In the genomic region with DNA sequence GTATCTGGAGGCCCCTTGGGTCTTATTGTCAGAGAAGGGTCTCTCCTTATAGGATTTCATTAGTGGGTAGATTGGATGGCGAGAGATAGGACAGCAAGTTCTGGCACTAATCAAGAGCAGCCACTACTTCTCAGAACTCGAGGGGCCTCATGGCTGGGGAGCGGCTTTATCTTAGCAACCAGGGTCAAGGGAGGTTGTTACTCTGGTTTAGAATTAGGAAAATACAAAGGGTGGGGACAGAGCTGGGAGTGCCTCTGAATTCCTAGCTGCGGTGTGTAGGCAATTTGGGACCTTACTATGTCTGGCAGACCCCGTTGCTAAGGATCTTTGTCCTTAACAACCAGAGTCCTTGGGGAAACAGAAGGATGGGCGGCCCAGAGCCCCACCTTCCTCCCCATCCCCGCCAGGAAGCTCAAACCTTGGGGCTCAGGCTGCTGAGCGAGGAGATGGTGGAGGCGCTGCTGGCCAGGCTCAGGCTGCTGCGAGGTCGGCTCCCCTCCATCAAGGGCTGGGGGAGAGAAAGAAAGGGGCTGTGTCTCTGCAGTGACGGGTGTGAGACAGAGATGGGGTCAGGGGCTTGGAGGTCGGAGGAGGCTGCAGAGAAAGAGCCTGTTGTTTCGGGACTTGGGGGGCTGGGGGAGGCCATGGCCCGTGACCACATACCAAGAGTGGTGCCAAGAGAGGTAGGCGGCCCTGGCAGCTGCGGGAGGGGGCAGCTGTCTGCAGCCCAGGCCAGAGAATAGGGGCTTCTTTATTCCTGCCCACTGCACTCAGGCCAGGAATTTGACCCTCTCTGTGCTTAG, we compare ENCODE assay signal across 2 cellular contexts.
TF ChIP-seq lines count a peak whose summit lies in the region.

No MANE protein-coding gene starts in this region.

TF ChIP-seq in SK-N-SH, 30 proteins besides CTCF, POLR2A, EP300 and RAD21 (continued from another document):
- TF ChIP-seq, protein P1, sequence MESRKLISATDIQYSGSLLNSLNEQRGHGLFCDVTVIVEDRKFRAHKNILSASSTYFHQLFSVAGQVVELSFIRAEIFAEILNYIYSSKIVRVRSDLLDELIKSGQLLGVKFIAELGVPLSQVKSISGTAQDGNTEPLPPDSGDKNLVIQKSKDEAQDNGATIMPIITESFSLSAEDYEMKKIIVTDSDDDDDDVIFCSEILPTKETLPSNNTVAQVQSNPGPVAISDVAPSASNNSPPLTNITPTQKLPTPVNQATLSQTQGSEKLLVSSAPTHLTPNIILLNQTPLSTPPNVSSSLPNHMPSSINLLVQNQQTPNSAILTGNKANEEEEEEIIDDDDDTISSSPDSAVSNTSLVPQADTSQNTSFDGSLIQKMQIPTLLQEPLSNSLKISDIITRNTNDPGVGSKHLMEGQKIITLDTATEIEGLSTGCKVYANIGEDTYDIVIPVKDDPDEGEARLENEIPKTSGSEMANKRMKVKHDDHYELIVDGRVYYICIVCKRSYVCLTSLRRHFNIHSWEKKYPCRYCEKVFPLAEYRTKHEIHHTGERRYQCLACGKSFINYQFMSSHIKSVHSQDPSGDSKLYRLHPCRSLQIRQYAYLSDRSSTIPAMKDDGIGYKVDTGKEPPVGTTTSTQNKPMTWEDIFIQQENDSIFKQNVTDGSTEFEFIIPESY (IDR thresholded peaks at IDR 0.05; ENCODE audit: borderline replicate concordance, low read depth), result no peak
- TF ChIP-seq, protein P2, sequence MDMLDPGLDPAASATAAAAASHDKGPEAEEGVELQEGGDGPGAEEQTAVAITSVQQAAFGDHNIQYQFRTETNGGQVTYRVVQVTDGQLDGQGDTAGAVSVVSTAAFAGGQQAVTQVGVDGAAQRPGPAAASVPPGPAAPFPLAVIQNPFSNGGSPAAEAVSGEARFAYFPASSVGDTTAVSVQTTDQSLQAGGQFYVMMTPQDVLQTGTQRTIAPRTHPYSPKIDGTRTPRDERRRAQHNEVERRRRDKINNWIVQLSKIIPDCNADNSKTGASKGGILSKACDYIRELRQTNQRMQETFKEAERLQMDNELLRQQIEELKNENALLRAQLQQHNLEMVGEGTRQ (IDR thresholded peaks at IDR 0.05; ENCODE audit: borderline replicate concordance, low read depth, low read length), result no peak
- TF ChIP-seq POLR2AphosphoS5 (IDR thresholded peaks at IDR 0.05; ENCODE audit: low read depth, low read length), result no peak
- TF ChIP-seq GABPA (IDR thresholded peaks at IDR 0.05; ENCODE audit: low read depth), result no peak
- no peak for TF ChIP-seq ELF1 (IDR thresholded peaks at IDR 0.05)
- no peak for TF ChIP-seq MEF2A (IDR thresholded peaks at IDR 0.05; ENCODE audit: borderline replicate concordance, low read depth)
- no peak for TF ChIP-seq TEAD4 (IDR thresholded peaks at IDR 0.05; ENCODE audit: borderline replicate concordance, insufficient read depth)
- no peak for TF ChIP-seq NFIC (IDR thresholded peaks at IDR 0.05; ENCODE audit: borderline replicate concordance)
- no peak for TF ChIP-seq MXI1 (IDR thresholded peaks at IDR 0.05; ENCODE audit: low read depth, low read length)
- TF ChIP-seq SIN3A (IDR thresholded peaks at IDR 0.05; ENCODE audit: borderline replicate concordance, low read depth, low read length), result no peak

TF ChIP-seq in SK-N-SH treated with all-trans-retinoic acid at 6 μM for 48 hours, 23 proteins besides CTCF, POLR2A, EP300 and RAD21 (continued from another document):
- TF ChIP-seq, protein P3, sequence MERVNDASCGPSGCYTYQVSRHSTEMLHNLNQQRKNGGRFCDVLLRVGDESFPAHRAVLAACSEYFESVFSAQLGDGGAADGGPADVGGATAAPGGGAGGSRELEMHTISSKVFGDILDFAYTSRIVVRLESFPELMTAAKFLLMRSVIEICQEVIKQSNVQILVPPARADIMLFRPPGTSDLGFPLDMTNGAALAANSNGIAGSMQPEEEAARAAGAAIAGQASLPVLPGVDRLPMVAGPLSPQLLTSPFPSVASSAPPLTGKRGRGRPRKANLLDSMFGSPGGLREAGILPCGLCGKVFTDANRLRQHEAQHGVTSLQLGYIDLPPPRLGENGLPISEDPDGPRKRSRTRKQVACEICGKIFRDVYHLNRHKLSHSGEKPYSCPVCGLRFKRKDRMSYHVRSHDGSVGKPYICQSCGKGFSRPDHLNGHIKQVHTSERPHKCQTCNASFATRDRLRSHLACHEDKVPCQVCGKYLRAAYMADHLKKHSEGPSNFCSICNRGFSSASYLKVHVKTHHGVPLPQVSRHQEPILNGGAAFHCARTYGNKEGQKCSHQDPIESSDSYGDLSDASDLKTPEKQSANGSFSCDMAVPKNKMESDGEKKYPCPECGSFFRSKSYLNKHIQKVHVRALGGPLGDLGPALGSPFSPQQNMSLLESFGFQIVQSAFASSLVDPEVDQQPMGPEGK (CRISPR knock-in tag; IDR thresholded peaks at IDR 0.05; ENCODE audit: borderline replicate concordance), result no peak
- TF ChIP-seq CSDC2 (CRISPR knock-in tag; IDR thresholded peaks at IDR 0.05) (no peak), ISL1 (CRISPR knock-in tag; IDR thresholded peaks at IDR 0.05) (no peak), ZNF8 (CRISPR knock-in tag; IDR thresholded peaks at IDR 0.05) (no peak), ZFP3 (CRISPR knock-in tag; IDR thresholded peaks at IDR 0.05) (no peak), SNAI2 (CRISPR knock-in tag; IDR thresholded peaks at IDR 0.05) (no peak), GLIS3 (CRISPR knock-in tag; IDR thresholded peaks at IDR 0.05) (no peak)
- TF ChIP-seq, protein P4, sequence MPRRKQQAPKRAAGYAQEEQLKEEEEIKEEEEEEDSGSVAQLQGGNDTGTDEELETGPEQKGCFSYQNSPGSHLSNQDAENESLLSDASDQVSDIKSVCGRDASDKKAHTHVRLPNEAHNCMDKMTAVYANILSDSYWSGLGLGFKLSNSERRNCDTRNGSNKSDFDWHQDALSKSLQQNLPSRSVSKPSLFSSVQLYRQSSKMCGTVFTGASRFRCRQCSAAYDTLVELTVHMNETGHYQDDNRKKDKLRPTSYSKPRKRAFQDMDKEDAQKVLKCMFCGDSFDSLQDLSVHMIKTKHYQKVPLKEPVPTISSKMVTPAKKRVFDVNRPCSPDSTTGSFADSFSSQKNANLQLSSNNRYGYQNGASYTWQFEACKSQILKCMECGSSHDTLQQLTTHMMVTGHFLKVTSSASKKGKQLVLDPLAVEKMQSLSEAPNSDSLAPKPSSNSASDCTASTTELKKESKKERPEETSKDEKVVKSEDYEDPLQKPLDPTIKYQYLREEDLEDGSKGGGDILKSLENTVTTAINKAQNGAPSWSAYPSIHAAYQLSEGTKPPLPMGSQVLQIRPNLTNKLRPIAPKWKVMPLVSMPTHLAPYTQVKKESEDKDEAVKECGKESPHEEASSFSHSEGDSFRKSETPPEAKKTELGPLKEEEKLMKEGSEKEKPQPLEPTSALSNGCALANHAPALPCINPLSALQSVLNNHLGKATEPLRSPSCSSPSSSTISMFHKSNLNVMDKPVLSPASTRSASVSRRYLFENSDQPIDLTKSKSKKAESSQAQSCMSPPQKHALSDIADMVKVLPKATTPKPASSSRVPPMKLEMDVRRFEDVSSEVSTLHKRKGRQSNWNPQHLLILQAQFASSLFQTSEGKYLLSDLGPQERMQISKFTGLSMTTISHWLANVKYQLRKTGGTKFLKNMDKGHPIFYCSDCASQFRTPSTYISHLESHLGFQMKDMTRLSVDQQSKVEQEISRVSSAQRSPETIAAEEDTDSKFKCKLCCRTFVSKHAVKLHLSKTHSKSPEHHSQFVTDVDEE (CRISPR knock-in tag; IDR thresholded peaks at IDR 0.05), result no peak
- TF ChIP-seq, protein P5, sequence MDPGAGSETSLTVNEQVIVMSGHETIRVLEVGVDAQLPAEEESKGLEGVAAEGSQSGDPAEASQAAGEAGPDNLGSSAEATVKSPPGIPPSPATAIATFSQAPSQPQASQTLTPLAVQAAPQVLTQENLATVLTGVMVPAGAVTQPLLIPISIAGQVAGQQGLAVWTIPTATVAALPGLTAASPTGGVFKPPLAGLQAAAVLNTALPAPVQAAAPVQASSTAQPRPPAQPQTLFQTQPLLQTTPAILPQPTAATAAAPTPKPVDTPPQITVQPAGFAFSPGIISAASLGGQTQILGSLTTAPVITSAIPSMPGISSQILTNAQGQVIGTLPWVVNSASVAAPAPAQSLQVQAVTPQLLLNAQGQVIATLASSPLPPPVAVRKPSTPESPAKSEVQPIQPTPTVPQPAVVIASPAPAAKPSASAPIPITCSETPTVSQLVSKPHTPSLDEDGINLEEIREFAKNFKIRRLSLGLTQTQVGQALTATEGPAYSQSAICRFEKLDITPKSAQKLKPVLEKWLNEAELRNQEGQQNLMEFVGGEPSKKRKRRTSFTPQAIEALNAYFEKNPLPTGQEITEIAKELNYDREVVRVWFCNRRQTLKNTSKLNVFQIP (CRISPR knock-in tag; IDR thresholded peaks at IDR 0.05; ENCODE audit: borderline replicate concordance, low read depth), result no peak
TF ChIP-seq in SK-N-SH treated with all-trans-retinoic acid at 6 μM for 48 hours: peak in this region for 0.
